In the genomic region with DNA sequence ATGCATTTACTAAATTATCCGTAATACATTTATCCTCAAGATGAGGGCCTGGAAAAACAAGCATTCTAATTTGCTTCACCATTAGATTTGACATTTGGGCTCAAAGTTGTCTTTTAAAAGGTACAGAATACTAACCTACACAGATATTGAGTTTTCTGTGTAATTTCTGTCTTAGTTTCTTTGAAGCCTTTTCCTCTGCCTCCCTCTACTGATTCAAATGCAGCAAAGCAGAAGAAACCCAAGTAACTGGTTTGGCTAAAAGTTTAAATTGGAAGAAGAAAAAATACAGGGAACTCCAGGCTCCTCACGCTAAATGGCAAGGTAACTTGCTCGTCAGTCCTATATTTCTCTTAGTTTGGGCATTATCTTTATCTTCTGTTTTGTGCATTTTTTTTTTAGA, we compare ENCODE assay signal across 12 cellular contexts. TPM values are rescaled to one million over a fixed set of nuclear protein-coding genes. Genes with fewer than 3 reads are reported as not detected.
DNase-seq lines count a peak whose midpoint lies in the region; ATAC-seq, FAIRE-seq and TF ChIP-seq lines count a peak whose summit lies in the region.
"Had no signal": no experiment of that assay in that cellular context is flagged by ENCODE, and none has a peak within 500 bp of the region (broad histone marks: within the 10 kb centered on the region; RNA-seq: fewer than 3 reads in every experiment).

No MANE protein-coding gene starts in this region.

- ATAC-seq in GM12878 = no peak
- no peak for ATAC-seq in stimulated activated effector memory CD8-positive, alpha-beta T cell treated with anti-CD3 and anti-CD28 coated beads, Interleukin-12 subunit alpha, Interleukin-12 subunit beta, amount 100 ng/mL, for 72 hours
- ATAC-seq: left ventricle myocardium superior had no signal

- peak; percentile 13 for DNase-seq in DMS53 treated with DMSO at 0.1 percent for 48 hours (lab: John Stamatoyannopoulos, UW; ENCODE audit: unreplicated experiment)
- no peak for DNase-seq in LNCaP clone FGC (ENCODE audit: low read depth)
- no peak for DNase-seq in GM12878 (ENCODE audit: low read depth, low spot score)
- DNase-seq in T-helper 1 cell = no peak
- DNase-seq in stimulated activated effector memory CD8-positive, alpha-beta T cell treated with anti-CD3 and anti-CD28 coated beads, Interleukin-12 subunit alpha, Interleukin-12 subunit beta, amount 100 ng/mL, for 72 hours (ENCODE audit: low spot score in 2 of 2) = no peak
- no peak for DNase-seq in HK-2 (ENCODE audit: unreplicated experiment)
- no peak for DNase-seq in stimulated activated CD4-positive, alpha-beta T cell treated with anti-CD3 and anti-CD28 coated beads, Interleukin-15, amount 100 ng/mL, for 24 hours
- DNase-seq: activated CD4-positive, alpha-beta T cell treated with anti-CD3 and anti-CD28 coated beads, Interleukin-2, amount 50 U/mL, for 48 hours; left ventricle myocardium superior; NCI-H446 treated with DMSO at 0.1 percent for 48 hours; stimulated activated CD4-positive, alpha-beta T cell treated with anti-CD3 and anti-CD28 coated beads, Interleukin-4, amount 100 ng/mL, for 4 hours had no signal

- TF ChIP-seq CTCF in LNCaP clone FGC (IDR thresholded peaks at IDR 0.05; ENCODE audit: control insufficient read depth, extremely low read depth, insufficient read depth) = peak; percentile 68
- peak; percentile 13 to 43 (median 18); a peak in 4 of 6 replicates for TF ChIP-seq CTCF in GM12878 (IDR thresholded peaks at IDR 0.05 in 2 of 3, conservative IDR thresholded peaks at IDR 0.05 in 1 of 3; ENCODE audit: control insufficient read depth in 2 of 3, extremely low read depth in 1 of 3, insufficient read depth in 1 of 3, low read depth in 3 of 3, low read length in 3 of 3)

- no peak overlapping the region for H3K4me3 ChIP-seq in LNCaP clone FGC (ENCODE audit: low read depth, low read length)
- no peak overlapping the region for H3K4me3 ChIP-seq in GM12878
- H3K4me3 ChIP-seq in mesodermal cell (ENCODE audit: extremely low read depth, insufficient read depth, low read length, poor library complexity, severe bottlenecking) = no peak overlapping the region

- CTCF ChIA-PET in GM12878 (lab: Yijun Ruan, JAX) = interaction anchor here (1.3 kb wide), 1 partner anchor 39 kb away, joined by 4 read pairs; no protein-coding TSS in a partner anchor

- no peaks in the 10 kb centered on the region for H3K36me3 Mint-ChIP-seq in stimulated activated effector memory CD8-positive, alpha-beta T cell treated with anti-CD3 and anti-CD28 coated beads, Interleukin-12 subunit alpha, Interleukin-12 subunit beta, amount 100 ng/mL, for 72 hours

- intact Hi-C loops in GM12878 (cut with micrococcal nuclease; ENCODE audit: unreplicated experiment) = no loop called here

- no peak overlapping the region for H3K27ac Mint-ChIP-seq in stimulated activated effector memory CD8-positive, alpha-beta T cell treated with anti-CD3 and anti-CD28 coated beads, Interleukin-12 subunit alpha, Interleukin-12 subunit beta, amount 100 ng/mL, for 72 hours

- H3K4me1 Mint-ChIP-seq in stimulated activated effector memory CD8-positive, alpha-beta T cell treated with anti-CD3 and anti-CD28 coated beads, Interleukin-12 subunit alpha, Interleukin-12 subunit beta, amount 100 ng/mL, for 72 hours = no peaks in the 10 kb centered on the region

- H3K9ac ChIP-seq in GM12878 (ENCODE audit: control insufficient read depth, insufficient read depth, low read length) = no peak overlapping the region

- H3K4me3 Mint-ChIP-seq in stimulated activated effector memory CD8-positive, alpha-beta T cell treated with anti-CD3 and anti-CD28 coated beads, Interleukin-12 subunit alpha, Interleukin-12 subunit beta, amount 100 ng/mL, for 72 hours = no peak overlapping the region

- H3K27me3 ChIP-seq in GM12878 (replicated peaks in 1 of 2; ENCODE audit: control insufficient read depth in 2 of 2, insufficient read depth in 2 of 2, low read length in 1 of 2) = no peaks in the 10 kb centered on the region

- RAD21 ChIA-PET in GM12878 (lab: Charles Lee; ENCODE audit: unreplicated experiment) = no interaction called here

- no peak for TF ChIP-seq EP300 in GM12878 (IDR thresholded peaks at IDR 0.05; ENCODE audit: borderline replicate concordance in 1 of 2, control insufficient read depth in 1 of 2, low read depth in 2 of 2, low read length in 2 of 2)

- 38% methylated on average over 3 of the region's 3 CpGs for whole genome bisulfite sequencing in GM12878 (ENCODE audit: insufficient coverage, insufficient replicate concordance, low lambda C conversion rate, missing lambda C conversion rate)
- 90 to 100% methylated on average over 1 to 2 of the region's 3 CpGs for WGBS in mesodermal cell (ENCODE audit: insufficient coverage in 2 of 2), 2 experiments

- BruUV-seq in GM12878 (replicated peaks; lab: Mats Ljungman, UMichigan) = no TSS peak

- FAIRE-seq in GM12878 (lab: Jason Lieb, UNC) = no peak

- no peak for TF ChIP-seq POLR2A in GM12878 (IDR thresholded peaks at IDR 0.05; ENCODE audit: low read depth, low read length)

- peak; percentile 49 for TF ChIP-seq RAD21 in GM12878 (IDR thresholded peaks at IDR 0.05; ENCODE audit: insufficient read depth, low read depth, low read length)

- no peak overlapping the region for H3K4me2 ChIP-seq in GM12878 (ENCODE audit: control insufficient read depth, insufficient read depth)

- POLR2A ChIA-PET in GM12878 (lab: Charles Lee) = no interaction called here

- H3K36me3 ChIP-seq in GM12878 (ENCODE audit: control insufficient read depth in 2 of 2, insufficient read depth in 2 of 2, low read length in 1 of 2) = no peaks in the 10 kb centered on the region
- no peaks in the 10 kb centered on the region for H3K36me3 ChIP-seq in mesodermal cell (ENCODE audit: control insufficient read depth, insufficient read depth, low read length)

- in situ Hi-C loops in GM12878 (cut with MboI) = loop anchor here (10.0 kb wide), 1 partner anchor 652 kb away; no protein-coding TSS in a partner anchor

- H3K27ac ChIP-seq in GM12878 (ENCODE audit: control insufficient read depth, insufficient read depth) (no peak overlapping the region), mesodermal cell (ENCODE audit: low read depth, low read length, severe bottlenecking) (peak overlapping the region; percentile 31)

- H3K9me3 Mint-ChIP-seq in stimulated activated effector memory CD8-positive, alpha-beta T cell treated with anti-CD3 and anti-CD28 coated beads, Interleukin-12 subunit alpha, Interleukin-12 subunit beta, amount 100 ng/mL, for 72 hours = no peaks in the 10 kb centered on the region

- SMC1A ChIA-PET in GM12878 (lab: Charles Lee; ENCODE audit: uncharacterized antibody, unreplicated experiment) = no interaction called here

- no peaks in the 10 kb centered on the region for H4K20me1 ChIP-seq in GM12878 (ENCODE audit: control insufficient read depth, insufficient read depth)

- no peaks in the 10 kb centered on the region for H3K9me3 ChIP-seq in GM12878 (replicated peaks; ENCODE audit: control insufficient read depth, insufficient read depth, low read length)
- H3K9me3 ChIP-seq in mesodermal cell (ENCODE audit: control insufficient read depth, low read length) = no peaks in the 10 kb centered on the region

- H2AFZ ChIP-seq in GM12878 (ENCODE audit: control insufficient read depth, low read depth, low read length) = no peak overlapping the region

- H3K4me1 ChIP-seq in GM12878 (ENCODE audit: control insufficient read depth, insufficient read depth, low read length) (no peaks in the 10 kb centered on the region), mesodermal cell (ENCODE audit: control insufficient read depth, insufficient read depth, low read length, poor library complexity, severe bottlenecking) (peaks cover 7% of the 10 kb centered on the region)

- no peaks in the 10 kb centered on the region for H3K79me2 ChIP-seq in GM12878 (ENCODE audit: control insufficient read depth, insufficient read depth, low read length)

TF ChIP-seq in GM12878, 131 proteins besides CTCF, POLR2A, EP300 and RAD21:
- no peak for TF ChIP-seq RBBP5 (conservative IDR thresholded peaks at IDR 0.05)
- TF ChIP-seq SMC3 (IDR thresholded peaks at IDR 0.05; ENCODE audit: borderline replicate concordance, low read length) = 0 out of 2 replicates have a peak, but pooled peaks have one; percentile 8

RNA-seq across cellular contexts. Expression of a gene that starts 53.3 kb away (rescaled TPM):
- not detected in 2 replicates for total RNA-seq in GM12878 (2013; cell fraction: nucleolus; rRNA removed)
- total RNA-seq in GM12878 (2014; rRNA removed) (not detected in 2 replicates), GM12878 (2014; rRNA removed; fragmentation: Illumina TruSeq; extraction: Trizol) (not detected in 2 replicates), GM12878 (2021) (not detected in 2 replicates)
- not detected for polyA plus RNA-seq in GM12878 (2011; ENCODE audit: low read depth)
- polyA plus RNA-seq in GM12878 (2011; rRNA removed) (not detected in 2 replicates), GM12878 (2014; fragmentation: Illumina TruSeq; extraction: Trizol) (not detected in 2 replicates), GM12878 (2014; fragmentation: Nextera tagmentation; extraction: Ambion mirVana) (not detected), GM12878 (2014; rRNA removed) (not detected in 2 replicates), GM12878 (2016; fragmentation: Nextera tagmentation; extraction: Ambion mirVana) (not detected)
- not detected in 2 replicates for polyA plus RNA-seq in GM12878 (2011; cell fraction: cytosol; rRNA removed)
- polyA plus RNA-seq in GM12878 (2011; cell fraction: nucleus; rRNA removed) = not detected in 2 replicates
- polyA plus RNA-seq in GM12878 (2012) = not detected in 2 replicates
- not detected in 2 replicates for polyA minus RNA-seq in GM12878 (2011; rRNA and poly(A)+ RNA removed)
- polyA minus RNA-seq in GM12878 (2011; cell fraction: cytosol; rRNA and poly(A)+ RNA removed) = not detected in 2 replicates
- not detected in 2 replicates for polyA minus RNA-seq in GM12878 (2011; cell fraction: nucleus; rRNA and poly(A)+ RNA removed)
- 1.6 TPM for polyA plus RNA-seq in mesodermal cell (2013, experiment 1 of 2)
- polyA plus RNA-seq in mesodermal cell (2013, experiment 2 of 2) = 1.7 TPM
